ENCODE assay signal across 7 cellular contexts in the genomic region with DNA sequence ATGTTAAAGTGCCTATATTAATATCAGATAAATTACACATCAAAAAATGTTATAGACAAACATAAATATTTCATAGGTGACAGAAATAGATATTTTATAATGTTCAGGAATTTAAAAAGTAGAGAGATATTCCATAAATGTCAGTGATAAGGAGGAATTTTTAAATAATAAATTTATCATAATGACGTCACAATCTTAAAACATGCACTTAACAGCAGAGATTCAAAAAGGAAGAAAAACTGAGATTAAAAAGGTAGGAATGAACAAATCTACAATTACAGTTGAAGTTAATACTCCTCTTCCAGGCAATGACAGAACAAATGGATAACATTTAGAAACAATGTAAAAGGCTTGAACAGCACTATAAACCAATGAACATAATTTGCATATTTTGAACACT.
"Had no signal": no experiment of that assay in that cellular context is flagged by ENCODE, and none has a peak within 500 bp of the region (broad histone marks: within the 10 kb centered on the region; RNA-seq: fewer than 3 reads in every experiment).

No MANE protein-coding gene starts in this region.

- ATAC-seq: GM23338 had no signal

- H2AFZ ChIP-seq: GM23338 had no signal

- DNase-seq: H9, HCEC 1CT, KG1 had no signal

- H3K4me3 ChIP-seq: GM23338 had no signal

- FAIRE-seq: H1, H54, HTR-8/SVneo had no signal

- H3K4me2 ChIP-seq: GM23338 had no signal
